In genomic region chr14:98122527-98122926, GRCh38 we compare ENCODE assay signal across 20 cellular contexts.
"Had no signal": no experiment of that assay in that cellular context is flagged by ENCODE, and none has a peak within 500 bp of the region (broad histone marks: within the 10 kb centered on the region; RNA-seq: fewer than 3 reads in every experiment).

No MANE protein-coding gene starts in this region.

- H3K36me3 Mint-ChIP-seq: stimulated activated memory B cell treated with anti-CD40 and anti-IgM and Interleukin-4, amounts not matched to agents 10 μg/mL and 1 μg/mL and 100 μg/mL, for 72 hours; type B pancreatic cell had no signal

- H3K4me3 ChIP-seq: heart right ventricle, lower lobe of right lung, mucosa of descending colon, right lobe of liver, skin epidermis, thoracic aorta, vagina had no signal

- H3K4me1 Mint-ChIP-seq: neural crest cell; stimulated activated memory B cell treated with anti-CD40 and anti-IgM and Interleukin-4, amounts not matched to agents 10 μg/mL and 1 μg/mL and 100 μg/mL, for 72 hours had no signal

- ATAC-seq: heart right ventricle; lower lobe of right lung; mucosa of descending colon; right lobe of liver; stimulated activated memory B cell treated with anti-CD40 and anti-IgM and Interleukin-4, amounts not matched to agents 10 μg/mL and 1 μg/mL and 100 μg/mL, for 72 hours had no signal

- H3K27me3 ChIP-seq: heart right ventricle, right lobe of liver, vagina had no signal

- H3K27ac Mint-ChIP-seq: activated T-helper 2 cell treated with anti-CD3 and anti-CD28 coated beads, Interferon-gamma antibody, Interleukin-2, Interleukin-4, amounts not matched to agents 10 μg/mL and 5 μg/mL and 100 μg/mL, durations not matched to agents 14 hours and 24 hours and 36 hours; stimulated activated memory B cell treated with anti-CD40 and anti-IgM and Interleukin-4, amounts not matched to agents 10 μg/mL and 1 μg/mL and 100 μg/mL, for 72 hours; type B pancreatic cell had no signal

- H3K9me3 ChIP-seq: lower lobe of right lung, mucosa of descending colon, right lobe of liver, thoracic aorta, vagina had no signal

- DNase-seq: activated naive CD4-positive, alpha-beta T cell treated with Interleukin-2 at 50 U/mL for 16 hours; cortex of kidney; foreskin fibroblast; heart right ventricle; kidney; lower lobe of right lung; mesendoderm; mucosa of descending colon; occipital lobe; right lobe of liver; stimulated activated CD4-positive, alpha-beta T cell treated with anti-CD3 and anti-CD28 coated beads, Interleukin-2, amount 100 ng/mL, for 24 hours; T-cell; WERI-Rb-1 had no signal

- H3K4me3 Mint-ChIP-seq: neural crest cell; stimulated activated memory B cell treated with anti-CD40 and anti-IgM and Interleukin-4, amounts not matched to agents 10 μg/mL and 1 μg/mL and 100 μg/mL, for 72 hours; T-cell; type B pancreatic cell had no signal

- H3K9me3 Mint-ChIP-seq: neural crest cell, type B pancreatic cell had no signal

- H3K27me3 Mint-ChIP-seq: stimulated activated memory B cell treated with anti-CD40 and anti-IgM and Interleukin-4, amounts not matched to agents 10 μg/mL and 1 μg/mL and 100 μg/mL, for 72 hours; T-cell had no signal

- H3K27ac ChIP-seq: heart right ventricle, lower lobe of right lung, right lobe of liver, skin epidermis, thoracic aorta, vagina, WERI-Rb-1 had no signal

- H3K36me3 ChIP-seq: heart right ventricle, lower lobe of right lung, right lobe of liver, thoracic aorta, vagina, WERI-Rb-1 had no signal

- H3K4me1 ChIP-seq: heart right ventricle, lower lobe of right lung, right lobe of liver, vagina had no signal
